ENCODE assay signal across 27 cellular contexts in the genomic region with DNA sequence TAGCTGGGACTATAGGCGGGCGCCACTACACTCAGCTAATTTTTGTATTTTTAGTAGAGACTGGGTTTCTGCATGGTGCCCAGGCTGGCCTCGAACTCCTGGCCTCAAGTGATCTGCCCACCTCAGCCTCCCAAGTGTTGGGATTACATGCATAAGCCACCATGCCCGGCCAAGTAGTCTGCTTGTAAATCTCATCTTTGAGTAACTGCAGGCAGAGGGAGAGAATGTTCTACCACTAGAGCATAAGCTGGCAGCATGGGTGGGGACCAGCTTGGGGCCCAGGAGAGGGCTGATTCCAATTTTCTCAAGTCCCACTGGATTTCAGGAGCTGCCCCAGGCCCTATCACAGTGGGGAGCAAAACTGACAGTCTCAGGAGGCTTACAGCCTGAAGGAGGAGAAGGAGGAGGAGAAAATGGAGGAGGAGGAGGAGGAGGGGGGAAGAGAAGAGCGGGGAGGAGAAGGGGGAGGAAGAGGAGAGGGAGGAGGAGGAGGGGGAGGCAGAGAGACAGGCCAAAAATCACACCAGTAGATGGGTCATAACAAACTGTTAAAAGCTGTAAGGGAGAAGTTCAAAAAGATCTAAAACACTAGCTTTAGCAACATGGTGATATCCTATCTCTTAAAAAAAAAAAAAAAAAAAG.
"Had no signal": no experiment of that assay in that cellular context is flagged by ENCODE, and none has a peak within 500 bp of the region (broad histone marks: within the 10 kb centered on the region; RNA-seq: fewer than 3 reads in every experiment).

No MANE protein-coding gene starts in this region.

- H3K9me3 Mint-ChIP-seq: natural killer cell treated with Interleukin-12 subunit alpha and Interleukin-12 subunit beta and Interleukin-15 and Interleukin-18, amount 100 ng/mL, for 72 hours; stimulated activated effector memory CD8-positive, alpha-beta T cell treated with anti-CD3 and anti-CD28 coated beads, Interleukin-12 subunit alpha, Interleukin-12 subunit beta, amount 100 ng/mL, for 72 hours; stimulated activated naive CD8-positive, alpha-beta T cell treated with anti-CD3 and anti-CD28 coated beads, Interleukin-15, Interleukin-2, amounts not matched to agents 100 ng/mL and 50 ng/mL, for 24 hours; type B pancreatic cell had no signal

- H3K27me3 ChIP-seq: uterus had no signal

- DNase-seq: hippocampal formation; kidney glomerular epithelial cell; left cardiac atrium; left lung; lower lobe of right lung; mammary epithelial cell; midbrain; mucosa of descending colon; naive thymus-derived CD4-positive, alpha-beta T cell; nucleus accumbens; pancreas; posterior cingulate gyrus; retina; right cardiac atrium; small intestine; spleen; stimulated activated CD4-positive, alpha-beta T cell treated with anti-CD3 and anti-CD28 coated beads, Interleukin-4, amount 100 ng/mL, for 24 hours; stimulated activated naive CD4-positive, alpha-beta T cell; substantia nigra; uterus had no signal

- ATAC-seq: left lung; lower lobe of right lung; mucosa of descending colon; naive thymus-derived CD4-positive, alpha-beta T cell; natural killer cell treated with Interleukin-12 subunit alpha and Interleukin-12 subunit beta and Interleukin-15 and Interleukin-18, amount 100 ng/mL, for 72 hours; pancreas; right cardiac atrium; sciatic nerve; stimulated activated effector memory CD8-positive, alpha-beta T cell treated with anti-CD3 and anti-CD28 coated beads, Interleukin-12 subunit alpha, Interleukin-12 subunit beta, amount 100 ng/mL, for 72 hours had no signal

- H3K4me1 ChIP-seq: prostate gland, uterus had no signal

- H3K4me3 Mint-ChIP-seq: natural killer cell treated with Interleukin-12 subunit alpha and Interleukin-12 subunit beta and Interleukin-15 and Interleukin-18, amount 100 ng/mL, for 72 hours; stimulated activated effector memory CD8-positive, alpha-beta T cell treated with anti-CD3 and anti-CD28 coated beads, Interleukin-12 subunit alpha, Interleukin-12 subunit beta, amount 100 ng/mL, for 72 hours; stimulated activated naive CD8-positive, alpha-beta T cell treated with anti-CD3 and anti-CD28 coated beads, Interleukin-15, Interleukin-2, amounts not matched to agents 100 ng/mL and 50 ng/mL, for 24 hours; type B pancreatic cell had no signal

- H3K36me3 ChIP-seq: left lung, lower lobe of right lung, pancreas, prostate gland, spleen, tibial nerve, uterus had no signal

- H3K27ac Mint-ChIP-seq: naive thymus-derived CD4-positive, alpha-beta T cell; natural killer cell treated with Interleukin-12 subunit alpha and Interleukin-12 subunit beta and Interleukin-15 and Interleukin-18, amount 100 ng/mL, for 72 hours; stimulated activated effector memory CD8-positive, alpha-beta T cell treated with anti-CD3 and anti-CD28 coated beads, Interleukin-12 subunit alpha, Interleukin-12 subunit beta, amount 100 ng/mL, for 72 hours; stimulated activated naive CD8-positive, alpha-beta T cell treated with anti-CD3 and anti-CD28 coated beads, Interleukin-15, Interleukin-2, amounts not matched to agents 100 ng/mL and 50 ng/mL, for 24 hours; type B pancreatic cell had no signal

- H3K4me3 ChIP-seq: left lung, lower lobe of right lung, mucosa of descending colon, pancreas, prostate gland, spleen, tibial nerve, uterus had no signal

- H3K27ac ChIP-seq: left lung, lower lobe of right lung, pancreas, prostate gland, spleen, tibial nerve, uterus had no signal

- H3K36me3 Mint-ChIP-seq: naive thymus-derived CD4-positive, alpha-beta T cell; natural killer cell treated with Interleukin-12 subunit alpha and Interleukin-12 subunit beta and Interleukin-15 and Interleukin-18, amount 100 ng/mL, for 72 hours; stimulated activated effector memory CD8-positive, alpha-beta T cell treated with anti-CD3 and anti-CD28 coated beads, Interleukin-12 subunit alpha, Interleukin-12 subunit beta, amount 100 ng/mL, for 72 hours; type B pancreatic cell had no signal
